ENCODE assay signal across 21 cellular contexts in genomic region chr9:83642784-83643183, GRCh38.
"Had no signal": no experiment of that assay in that cellular context is flagged by ENCODE, and none has a peak within 500 bp of the region (broad histone marks: within the 10 kb centered on the region; RNA-seq: fewer than 3 reads in every experiment).

No MANE protein-coding gene starts in this region.

- FAIRE-seq: pancreas, TTC549 had no signal

- ATAC-seq: activated CD8-positive, alpha-beta memory T cell treated with anti-CD3 and anti-CD28 coated beads, Interleukin-2, amount 10 ng/mL, durations not matched to agents 7 days and 5 days; activated naive CD8-positive, alpha-beta T cell treated with anti-CD3 and anti-CD28 coated beads, Interleukin-2, amount 50 U/mL, for 24 hours; heart right ventricle; pancreas; stimulated activated memory B cell treated with anti-CD40 and anti-IgM and Interleukin-4, amounts not matched to agents 10 μg/mL and 1 μg/mL and 100 μg/mL, for 72 hours; upper lobe of right lung had no signal

- H3K36me3 ChIP-seq: neutrophil, pancreas, thoracic aorta, upper lobe of right lung had no signal

- H3K27ac ChIP-seq: coronary artery, heart right ventricle, neutrophil, pancreas, sigmoid colon, thoracic aorta, upper lobe of right lung had no signal

- H3K9me3 ChIP-seq: heart right ventricle, neutrophil, pancreas, sigmoid colon, thoracic aorta, upper lobe of right lung had no signal

- DNase-seq: activated B cell treated with CpG ODN at 0.5 μM for 24 hours; activated CD4-positive, alpha-beta memory T cell treated with anti-CD3 and anti-CD28 coated beads, Interleukin-2, amount 10 ng/mL, durations not matched to agents 7 days and 5 days; activated CD4-positive, alpha-beta T cell treated with anti-CD3 and anti-CD28 coated beads for 48 hours; activated CD8-positive, alpha-beta memory T cell treated with anti-CD3 and anti-CD28 coated beads, Interleukin-2, amount 10 ng/mL, durations not matched to agents 7 days and 5 days; activated naive CD4-positive, alpha-beta T cell treated with Interleukin-2 at 50 U/mL for 16 hours; activated naive CD8-positive, alpha-beta T cell treated with anti-CD3 and anti-CD28 coated beads, Interleukin-2, amount 50 U/mL, for 24 hours; aorta; heart right ventricle; kidney glomerular epithelial cell; pancreas; sigmoid colon; stimulated activated CD4-positive, alpha-beta T cell treated with anti-CD3 and anti-CD28 coated beads, Interleukin-4, amount 100 ng/mL, for 24 hours; upper lobe of right lung had no signal

- H3K4me1 Mint-ChIP-seq: activated B cell treated with CpG ODN at 0.5 μM for 24 hours; activated CD4-positive, alpha-beta memory T cell treated with anti-CD3 and anti-CD28 coated beads, Interleukin-2, amount 10 ng/mL, durations not matched to agents 7 days and 5 days; activated CD8-positive, alpha-beta memory T cell treated with anti-CD3 and anti-CD28 coated beads, Interleukin-2, amount 10 ng/mL, durations not matched to agents 7 days and 5 days; activated naive CD8-positive, alpha-beta T cell treated with anti-CD3 and anti-CD28 coated beads, Interleukin-2, amount 50 U/mL, for 24 hours; stimulated activated memory B cell treated with anti-CD40 and anti-IgM and Interleukin-4, amounts not matched to agents 10 μg/mL and 1 μg/mL and 100 μg/mL, for 72 hours had no signal

- H3K36me3 Mint-ChIP-seq: activated CD8-positive, alpha-beta memory T cell treated with anti-CD3 and anti-CD28 coated beads, Interleukin-2, amount 10 ng/mL, durations not matched to agents 7 days and 5 days had no signal

- H3K27me3 ChIP-seq: heart right ventricle, neutrophil, pancreas, sigmoid colon, upper lobe of right lung had no signal

- H3K27ac Mint-ChIP-seq: activated B cell treated with CpG ODN at 0.5 μM for 24 hours; activated CD4-positive, alpha-beta memory T cell treated with anti-CD3 and anti-CD28 coated beads, Interleukin-2, amount 10 ng/mL, durations not matched to agents 7 days and 5 days; activated CD8-positive, alpha-beta memory T cell treated with anti-CD3 and anti-CD28 coated beads, Interleukin-2, amount 10 ng/mL, durations not matched to agents 7 days and 5 days; activated naive CD8-positive, alpha-beta T cell treated with anti-CD3 and anti-CD28 coated beads, Interleukin-2, amount 50 U/mL, for 24 hours; activated T-helper 2 cell treated with anti-CD3 and anti-CD28 coated beads, Interferon-gamma antibody, Interleukin-2, Interleukin-4, amounts not matched to agents 10 μg/mL and 5 μg/mL and 100 μg/mL, durations not matched to agents 14 hours and 24 hours and 36 hours; memory B cell; stimulated activated memory B cell treated with anti-CD40 and anti-IgM and Interleukin-4, amounts not matched to agents 10 μg/mL and 1 μg/mL and 100 μg/mL, for 72 hours; T-helper 2 cell treated with Interferon-gamma antibody and Interleukin-4, amounts not matched to agents 5 μg/mL and 100 μg/mL, for 36 hours had no signal

- H3K27me3 Mint-ChIP-seq: activated B cell treated with CpG ODN at 0.5 μM for 24 hours; activated CD4-positive, alpha-beta memory T cell treated with anti-CD3 and anti-CD28 coated beads, Interleukin-2, amount 10 ng/mL, durations not matched to agents 7 days and 5 days; activated CD8-positive, alpha-beta memory T cell treated with anti-CD3 and anti-CD28 coated beads, Interleukin-2, amount 10 ng/mL, durations not matched to agents 7 days and 5 days; activated naive CD8-positive, alpha-beta T cell treated with anti-CD3 and anti-CD28 coated beads, Interleukin-2, amount 50 U/mL, for 24 hours; memory B cell; stimulated activated memory B cell treated with anti-CD40 and anti-IgM and Interleukin-4, amounts not matched to agents 10 μg/mL and 1 μg/mL and 100 μg/mL, for 72 hours had no signal

- H3K4me1 ChIP-seq: pancreas, sigmoid colon, upper lobe of right lung had no signal

- H3K9me3 Mint-ChIP-seq: activated B cell treated with CpG ODN at 0.5 μM for 24 hours; activated CD4-positive, alpha-beta memory T cell treated with anti-CD3 and anti-CD28 coated beads, Interleukin-2, amount 10 ng/mL, durations not matched to agents 7 days and 5 days; activated naive CD8-positive, alpha-beta T cell treated with anti-CD3 and anti-CD28 coated beads, Interleukin-2, amount 50 U/mL, for 24 hours; activated T-helper 2 cell treated with anti-CD3 and anti-CD28 coated beads, Interferon-gamma antibody, Interleukin-2, Interleukin-4, amounts not matched to agents 10 μg/mL and 5 μg/mL and 100 μg/mL, durations not matched to agents 14 hours and 24 hours and 36 hours; memory B cell; stimulated activated memory B cell treated with anti-CD40 and anti-IgM and Interleukin-4, amounts not matched to agents 10 μg/mL and 1 μg/mL and 100 μg/mL, for 72 hours; T-helper 2 cell treated with Interferon-gamma antibody and Interleukin-4, amounts not matched to agents 5 μg/mL and 100 μg/mL, for 36 hours had no signal

- H3K4me3 ChIP-seq: coronary artery, heart right ventricle, pancreas, sigmoid colon, thoracic aorta, upper lobe of right lung had no signal

- H3K4me3 Mint-ChIP-seq: activated B cell treated with CpG ODN at 0.5 μM for 24 hours; activated CD4-positive, alpha-beta memory T cell treated with anti-CD3 and anti-CD28 coated beads, Interleukin-2, amount 10 ng/mL, durations not matched to agents 7 days and 5 days; activated CD8-positive, alpha-beta memory T cell treated with anti-CD3 and anti-CD28 coated beads, Interleukin-2, amount 10 ng/mL, durations not matched to agents 7 days and 5 days; activated naive CD8-positive, alpha-beta T cell treated with anti-CD3 and anti-CD28 coated beads, Interleukin-2, amount 50 U/mL, for 24 hours; memory B cell; stimulated activated memory B cell treated with anti-CD40 and anti-IgM and Interleukin-4, amounts not matched to agents 10 μg/mL and 1 μg/mL and 100 μg/mL, for 72 hours; T-helper 2 cell treated with Interferon-gamma antibody and Interleukin-4, amounts not matched to agents 5 μg/mL and 100 μg/mL, for 36 hours had no signal
